ENCODE assay signal across 1 cellular context in the genomic region with DNA sequence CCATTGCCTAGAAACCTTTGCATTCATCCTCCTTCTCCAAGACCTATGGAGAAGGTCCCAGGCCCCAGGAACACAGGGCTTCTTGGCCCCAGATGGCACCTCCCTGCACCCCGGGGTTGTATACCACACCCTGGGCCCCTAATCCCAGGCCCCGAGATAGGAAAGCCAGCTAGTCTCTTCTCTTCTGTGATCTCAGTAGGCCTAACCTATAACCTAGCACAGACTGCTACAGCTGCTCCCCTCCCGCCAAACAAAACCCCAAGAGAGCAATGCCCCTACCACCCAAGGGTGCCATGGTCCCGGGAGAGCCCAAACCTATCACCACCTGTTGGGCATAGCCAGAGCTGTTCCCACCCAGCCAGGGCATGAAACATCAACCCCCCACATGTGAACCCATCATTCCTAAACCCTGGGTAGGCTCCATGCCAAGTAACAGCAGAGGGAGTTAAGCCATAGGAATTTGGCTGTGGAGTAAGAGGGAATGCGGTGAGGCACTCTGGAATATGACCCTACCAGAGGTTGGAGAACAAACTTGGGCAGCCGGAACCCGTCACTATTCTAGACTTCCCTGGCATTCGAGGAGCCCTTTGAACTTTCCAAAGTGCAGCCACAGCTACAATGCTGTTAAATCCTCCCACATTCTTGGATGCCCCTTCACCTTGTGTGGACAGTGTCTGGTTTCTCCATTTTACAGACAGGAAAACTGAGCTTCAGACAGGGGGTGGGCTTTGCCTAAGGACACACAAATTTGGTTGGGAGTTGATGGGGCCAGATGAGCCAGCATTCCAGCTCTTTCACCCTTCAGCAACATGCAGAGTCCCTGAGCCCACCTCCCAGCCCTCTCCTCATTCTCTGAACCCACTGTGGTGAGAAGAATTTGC.
A peak's percentile ranks its signal among the peaks of the same experiment; 100 is the strongest.
TF ChIP-seq lines count a peak whose summit lies in the region.

No MANE protein-coding gene starts in this region.

TF ChIP-seq in GM12878, 131 proteins besides CTCF, POLR2A, EP300 and RAD21:
- TF ChIP-seq LARP7 (IDR thresholded peaks at IDR 0.05) (0 out of 2 replicates have a peak, but pooled peaks have one; percentile 24), ZNF217 (IDR thresholded peaks at IDR 0.05) (no peak), ZNF207 (IDR thresholded peaks at IDR 0.05; ENCODE audit: borderline replicate concordance) (0 out of 2 replicates have a peak, but pooled peaks have one; percentile 12), ZNF24 (IDR thresholded peaks at IDR 0.05) (no peak), ETV6 (conservative IDR thresholded peaks at IDR 0.05 in 1 of 2, IDR thresholded peaks at IDR 0.05 in 1 of 2; ENCODE audit: borderline replicate concordance in 1 of 2, low read depth in 1 of 2) (no peak), KDM1A (IDR thresholded peaks at IDR 0.05; ENCODE audit: borderline replicate concordance) (no peak), GATAD2B (conservative IDR thresholded peaks at IDR 0.05; ENCODE audit: low read depth) (peak; percentile 8; the same call in 1 of the 2 replicates)
- TF ChIP-seq, protein P1, sequence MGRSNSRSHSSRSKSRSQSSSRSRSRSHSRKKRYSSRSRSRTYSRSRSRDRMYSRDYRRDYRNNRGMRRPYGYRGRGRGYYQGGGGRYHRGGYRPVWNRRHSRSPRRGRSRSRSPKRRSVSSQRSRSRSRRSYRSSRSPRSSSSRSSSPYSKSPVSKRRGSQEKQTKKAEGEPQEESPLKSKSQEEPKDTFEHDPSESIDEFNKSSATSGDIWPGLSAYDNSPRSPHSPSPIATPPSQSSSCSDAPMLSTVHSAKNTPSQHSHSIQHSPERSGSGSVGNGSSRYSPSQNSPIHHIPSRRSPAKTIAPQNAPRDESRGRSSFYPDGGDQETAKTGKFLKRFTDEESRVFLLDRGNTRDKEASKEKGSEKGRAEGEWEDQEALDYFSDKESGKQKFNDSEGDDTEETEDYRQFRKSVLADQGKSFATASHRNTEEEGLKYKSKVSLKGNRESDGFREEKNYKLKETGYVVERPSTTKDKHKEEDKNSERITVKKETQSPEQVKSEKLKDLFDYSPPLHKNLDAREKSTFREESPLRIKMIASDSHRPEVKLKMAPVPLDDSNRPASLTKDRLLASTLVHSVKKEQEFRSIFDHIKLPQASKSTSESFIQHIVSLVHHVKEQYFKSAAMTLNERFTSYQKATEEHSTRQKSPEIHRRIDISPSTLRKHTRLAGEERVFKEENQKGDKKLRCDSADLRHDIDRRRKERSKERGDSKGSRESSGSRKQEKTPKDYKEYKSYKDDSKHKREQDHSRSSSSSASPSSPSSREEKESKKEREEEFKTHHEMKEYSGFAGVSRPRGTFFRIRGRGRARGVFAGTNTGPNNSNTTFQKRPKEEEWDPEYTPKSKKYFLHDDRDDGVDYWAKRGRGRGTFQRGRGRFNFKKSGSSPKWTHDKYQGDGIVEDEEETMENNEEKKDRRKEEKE (IDR thresholded peaks at IDR 0.05) = no peak
- TF ChIP-seq, protein P2, sequence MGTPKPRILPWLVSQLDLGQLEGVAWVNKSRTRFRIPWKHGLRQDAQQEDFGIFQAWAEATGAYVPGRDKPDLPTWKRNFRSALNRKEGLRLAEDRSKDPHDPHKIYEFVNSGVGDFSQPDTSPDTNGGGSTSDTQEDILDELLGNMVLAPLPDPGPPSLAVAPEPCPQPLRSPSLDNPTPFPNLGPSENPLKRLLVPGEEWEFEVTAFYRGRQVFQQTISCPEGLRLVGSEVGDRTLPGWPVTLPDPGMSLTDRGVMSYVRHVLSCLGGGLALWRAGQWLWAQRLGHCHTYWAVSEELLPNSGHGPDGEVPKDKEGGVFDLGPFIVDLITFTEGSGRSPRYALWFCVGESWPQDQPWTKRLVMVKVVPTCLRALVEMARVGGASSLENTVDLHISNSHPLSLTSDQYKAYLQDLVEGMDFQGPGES (IDR thresholded peaks at IDR 0.05) = no peak
